Comparison of ENCODE assay signal across 26 cellular contexts in genomic region chrX:53065066-53065465, GRCh38. TPM values are rescaled to one million over a fixed set of nuclear protein-coding genes. Genes with fewer than 3 reads are reported as not detected.
"Had no signal": no experiment of that assay in that cellular context is flagged by ENCODE, and none has a peak within 500 bp of the region (broad histone marks: within the 10 kb centered on the region; RNA-seq: fewer than 3 reads in every experiment).

No MANE protein-coding gene starts in this region.

- H3K9me3 Mint-ChIP-seq: activated naive CD4-positive, alpha-beta T cell treated with anti-CD3 and anti-CD28 coated beads, Interleukin-2, amount 50 U/mL, for 24 hours; T-helper 2 cell treated with Interferon-gamma antibody and Interleukin-4, amounts not matched to agents 5 μg/mL and 100 μg/mL, for 36 hours had no signal

- H3K36me3 ChIP-seq: ascending aorta, brain microvascular endothelial cell had no signal

- H3K4me1 Mint-ChIP-seq: activated naive CD4-positive, alpha-beta T cell treated with anti-CD3 and anti-CD28 coated beads, Interleukin-2, amount 50 U/mL, for 24 hours had no signal

- H3K27ac Mint-ChIP-seq: activated CD8-positive, alpha-beta T cell treated with anti-CD3 and anti-CD28 coated beads, Interleukin-2, amount 10 ng/mL, durations not matched to agents 7 days and 5 days; activated naive CD4-positive, alpha-beta T cell treated with anti-CD3 and anti-CD28 coated beads, Interleukin-2, amount 50 U/mL, for 24 hours; T-helper 2 cell treated with Interferon-gamma antibody and Interleukin-4, amounts not matched to agents 5 μg/mL and 100 μg/mL, for 36 hours had no signal

- H3K27me3 Mint-ChIP-seq: activated naive CD4-positive, alpha-beta T cell treated with anti-CD3 and anti-CD28 coated beads, Interleukin-2, amount 50 U/mL, for 24 hours had no signal

- H3K36me3 Mint-ChIP-seq: activated naive CD4-positive, alpha-beta T cell treated with anti-CD3 and anti-CD28 coated beads, Interleukin-2, amount 50 U/mL, for 24 hours had no signal

- H3K9me3 ChIP-seq: ascending aorta had no signal

- DNase-seq: activated CD4-positive, alpha-beta T cell treated with anti-CD3 and anti-CD28 coated beads for 4 hours; activated CD4-positive, alpha-beta T cell treated with anti-CD3 and anti-CD28 coated beads, Interleukin-2, amount 50 U/mL, for 4 hours; activated CD8-positive, alpha-beta memory T cell treated with anti-CD3 and anti-CD28 coated beads, Interleukin-2, amount 50 U/mL, for 48 hours; activated CD8-positive, alpha-beta T cell treated with anti-CD3 and anti-CD28 coated beads, Interleukin-2, amount 10 ng/mL, durations not matched to agents 7 days and 5 days; activated effector memory CD4-positive, alpha-beta T cell treated with Interleukin-2 at 50 U/mL for 16 hours; activated naive CD4-positive, alpha-beta T cell; activated T-cell treated with anti-CD3 and anti-CD28 coated beads, Interleukin-2, amount 50 U/mL, for 1 hour; brain microvascular endothelial cell; caudate nucleus; MM.1S; NCI-H1105; NCI-H1436; NCI-H1694 treated with DMSO at 0.1 percent for 48 hours; NCI-H2029 treated with DMSO at 0.1 percent for 48 hours; NCI-H345; NCI-H510A; NCI-H526 treated with DMSO at 0.1 percent for 48 hours; RPMI8226; T-helper 1 cell had no signal

- H3K4me1 ChIP-seq: ascending aorta had no signal

- H3K4me3 ChIP-seq: ascending aorta, SK-N-MC had no signal

- H3K27me3 ChIP-seq: ascending aorta, brain microvascular endothelial cell had no signal

- H3K4me3 Mint-ChIP-seq: activated CD8-positive, alpha-beta T cell treated with anti-CD3 and anti-CD28 coated beads, Interleukin-2, amount 10 ng/mL, durations not matched to agents 7 days and 5 days; activated naive CD4-positive, alpha-beta T cell treated with anti-CD3 and anti-CD28 coated beads, Interleukin-2, amount 50 U/mL, for 24 hours; T-helper 2 cell treated with Interferon-gamma antibody and Interleukin-4, amounts not matched to agents 5 μg/mL and 100 μg/mL, for 36 hours had no signal

- ATAC-seq: activated CD4-positive, CD25-positive, alpha-beta regulatory T cell treated with anti-CD3 and anti-CD28 coated beads, Interleukin-2, amount 50 U/mL, for 24 hours; activated CD8-positive, alpha-beta T cell treated with anti-CD3 and anti-CD28 coated beads, Interleukin-2, amount 10 ng/mL, durations not matched to agents 7 days and 5 days; Panc1; Right ventricle myocardium inferior had no signal

- H3K27ac ChIP-seq: ascending aorta, brain microvascular endothelial cell, SK-N-MC had no signal

RNA-seq across cellular contexts. Expression of gene GPR173, which starts 16.5 kb away (rescaled TPM):
- total RNA-seq: activated CD8-positive, alpha-beta T cell treated with anti-CD3 and anti-CD28 coated beads, Interleukin-2, amount 10 ng/mL, durations not matched to agents 7 days and 5 days had no signal
